Comparison of ENCODE assay signal across 1 cellular context in the genomic region with DNA sequence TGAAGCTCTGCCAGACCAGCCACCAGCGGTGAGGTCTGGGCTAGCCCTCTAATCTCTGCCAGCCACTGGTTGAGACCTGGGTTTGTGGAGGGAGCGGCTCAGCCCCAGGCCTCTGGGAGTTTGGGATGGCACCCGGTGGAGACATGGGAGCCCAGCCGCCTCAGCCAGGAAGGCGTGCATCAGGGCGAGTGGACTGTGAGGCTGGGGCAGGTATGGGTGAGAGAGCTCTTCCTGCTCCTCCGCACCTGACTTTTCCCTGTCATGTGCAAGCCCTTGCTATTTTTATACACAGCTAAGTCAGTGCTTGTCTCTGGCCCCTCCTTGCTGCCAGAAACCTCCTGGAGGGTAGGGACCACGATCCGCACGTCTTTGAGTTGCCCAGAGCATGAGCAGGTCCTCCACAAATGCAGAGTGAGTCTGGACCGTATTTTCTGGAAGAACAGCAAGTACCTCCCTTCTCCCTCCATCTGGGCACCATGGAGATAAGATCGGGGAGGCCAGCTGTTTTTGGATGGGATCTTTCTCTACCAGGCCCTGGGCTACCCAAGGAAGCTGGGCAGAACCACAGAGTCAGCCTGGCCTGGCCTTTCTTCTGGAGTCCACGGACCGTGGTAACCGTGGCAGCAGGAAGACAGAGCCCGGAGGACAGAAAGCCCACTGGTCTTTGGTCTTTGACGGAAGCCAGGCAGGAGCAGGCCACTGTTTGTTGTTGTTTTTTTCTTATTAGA.
TF ChIP-seq lines count a peak whose summit lies in the region.

No MANE protein-coding gene starts in this region.

TF ChIP-seq in HepG2, 621 proteins besides CTCF, POLR2A, EP300 and RAD21:
- TF ChIP-seq, protein P1, sequence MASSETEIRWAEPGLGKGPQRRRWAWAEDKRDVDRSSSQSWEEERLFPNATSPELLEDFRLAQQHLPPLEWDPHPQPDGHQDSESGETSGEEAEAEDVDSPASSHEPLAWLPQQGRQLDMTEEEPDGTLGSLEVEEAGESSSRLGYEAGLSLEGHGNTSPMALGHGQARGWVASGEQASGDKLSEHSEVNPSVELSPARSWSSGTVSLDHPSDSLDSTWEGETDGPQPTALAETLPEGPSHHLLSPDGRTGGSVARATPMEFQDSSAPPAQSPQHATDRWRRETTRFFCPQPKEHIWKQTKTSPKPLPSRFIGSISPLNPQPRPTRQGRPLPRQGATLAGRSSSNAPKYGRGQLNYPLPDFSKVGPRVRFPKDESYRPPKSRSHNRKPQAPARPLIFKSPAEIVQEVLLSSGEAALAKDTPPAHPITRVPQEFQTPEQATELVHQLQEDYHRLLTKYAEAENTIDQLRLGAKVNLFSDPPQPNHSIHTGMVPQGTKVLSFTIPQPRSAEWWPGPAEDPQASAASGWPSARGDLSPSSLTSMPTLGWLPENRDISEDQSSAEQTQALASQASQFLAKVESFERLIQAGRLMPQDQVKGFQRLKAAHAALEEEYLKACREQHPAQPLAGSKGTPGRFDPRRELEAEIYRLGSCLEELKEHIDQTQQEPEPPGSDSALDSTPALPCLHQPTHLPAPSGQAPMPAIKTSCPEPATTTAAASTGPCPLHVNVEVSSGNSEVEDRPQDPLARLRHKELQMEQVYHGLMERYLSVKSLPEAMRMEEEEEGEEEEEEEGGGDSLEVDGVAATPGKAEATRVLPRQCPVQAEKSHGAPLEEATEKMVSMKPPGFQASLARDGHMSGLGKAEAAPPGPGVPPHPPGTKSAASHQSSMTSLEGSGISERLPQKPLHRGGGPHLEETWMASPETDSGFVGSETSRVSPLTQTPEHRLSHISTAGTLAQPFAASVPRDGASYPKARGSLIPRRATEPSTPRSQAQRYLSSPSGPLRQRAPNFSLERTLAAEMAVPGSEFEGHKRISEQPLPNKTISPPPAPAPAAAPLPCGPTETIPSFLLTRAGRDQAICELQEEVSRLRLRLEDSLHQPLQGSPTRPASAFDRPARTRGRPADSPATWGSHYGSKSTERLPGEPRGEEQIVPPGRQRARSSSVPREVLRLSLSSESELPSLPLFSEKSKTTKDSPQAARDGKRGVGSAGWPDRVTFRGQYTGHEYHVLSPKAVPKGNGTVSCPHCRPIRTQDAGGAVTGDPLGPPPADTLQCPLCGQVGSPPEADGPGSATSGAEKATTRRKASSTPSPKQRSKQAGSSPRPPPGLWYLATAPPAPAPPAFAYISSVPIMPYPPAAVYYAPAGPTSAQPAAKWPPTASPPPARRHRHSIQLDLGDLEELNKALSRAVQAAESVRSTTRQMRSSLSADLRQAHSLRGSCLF (CRISPR knock-in tag; IDR thresholded peaks at IDR 0.05; ENCODE audit: borderline replicate concordance): no peak
- TF ChIP-seq, protein P2, sequence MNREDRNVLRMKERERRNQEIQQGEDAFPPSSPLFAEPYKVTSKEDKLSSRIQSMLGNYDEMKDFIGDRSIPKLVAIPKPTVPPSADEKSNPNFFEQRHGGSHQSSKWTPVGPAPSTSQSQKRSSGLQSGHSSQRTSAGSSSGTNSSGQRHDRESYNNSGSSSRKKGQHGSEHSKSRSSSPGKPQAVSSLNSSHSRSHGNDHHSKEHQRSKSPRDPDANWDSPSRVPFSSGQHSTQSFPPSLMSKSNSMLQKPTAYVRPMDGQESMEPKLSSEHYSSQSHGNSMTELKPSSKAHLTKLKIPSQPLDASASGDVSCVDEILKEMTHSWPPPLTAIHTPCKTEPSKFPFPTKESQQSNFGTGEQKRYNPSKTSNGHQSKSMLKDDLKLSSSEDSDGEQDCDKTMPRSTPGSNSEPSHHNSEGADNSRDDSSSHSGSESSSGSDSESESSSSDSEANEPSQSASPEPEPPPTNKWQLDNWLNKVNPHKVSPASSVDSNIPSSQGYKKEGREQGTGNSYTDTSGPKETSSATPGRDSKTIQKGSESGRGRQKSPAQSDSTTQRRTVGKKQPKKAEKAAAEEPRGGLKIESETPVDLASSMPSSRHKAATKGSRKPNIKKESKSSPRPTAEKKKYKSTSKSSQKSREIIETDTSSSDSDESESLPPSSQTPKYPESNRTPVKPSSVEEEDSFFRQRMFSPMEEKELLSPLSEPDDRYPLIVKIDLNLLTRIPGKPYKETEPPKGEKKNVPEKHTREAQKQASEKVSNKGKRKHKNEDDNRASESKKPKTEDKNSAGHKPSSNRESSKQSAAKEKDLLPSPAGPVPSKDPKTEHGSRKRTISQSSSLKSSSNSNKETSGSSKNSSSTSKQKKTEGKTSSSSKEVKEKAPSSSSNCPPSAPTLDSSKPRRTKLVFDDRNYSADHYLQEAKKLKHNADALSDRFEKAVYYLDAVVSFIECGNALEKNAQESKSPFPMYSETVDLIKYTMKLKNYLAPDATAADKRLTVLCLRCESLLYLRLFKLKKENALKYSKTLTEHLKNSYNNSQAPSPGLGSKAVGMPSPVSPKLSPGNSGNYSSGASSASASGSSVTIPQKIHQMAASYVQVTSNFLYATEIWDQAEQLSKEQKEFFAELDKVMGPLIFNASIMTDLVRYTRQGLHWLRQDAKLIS (CRISPR knock-in tag; IDR thresholded peaks at IDR 0.05): no peak
- TF ChIP-seq, protein P3, sequence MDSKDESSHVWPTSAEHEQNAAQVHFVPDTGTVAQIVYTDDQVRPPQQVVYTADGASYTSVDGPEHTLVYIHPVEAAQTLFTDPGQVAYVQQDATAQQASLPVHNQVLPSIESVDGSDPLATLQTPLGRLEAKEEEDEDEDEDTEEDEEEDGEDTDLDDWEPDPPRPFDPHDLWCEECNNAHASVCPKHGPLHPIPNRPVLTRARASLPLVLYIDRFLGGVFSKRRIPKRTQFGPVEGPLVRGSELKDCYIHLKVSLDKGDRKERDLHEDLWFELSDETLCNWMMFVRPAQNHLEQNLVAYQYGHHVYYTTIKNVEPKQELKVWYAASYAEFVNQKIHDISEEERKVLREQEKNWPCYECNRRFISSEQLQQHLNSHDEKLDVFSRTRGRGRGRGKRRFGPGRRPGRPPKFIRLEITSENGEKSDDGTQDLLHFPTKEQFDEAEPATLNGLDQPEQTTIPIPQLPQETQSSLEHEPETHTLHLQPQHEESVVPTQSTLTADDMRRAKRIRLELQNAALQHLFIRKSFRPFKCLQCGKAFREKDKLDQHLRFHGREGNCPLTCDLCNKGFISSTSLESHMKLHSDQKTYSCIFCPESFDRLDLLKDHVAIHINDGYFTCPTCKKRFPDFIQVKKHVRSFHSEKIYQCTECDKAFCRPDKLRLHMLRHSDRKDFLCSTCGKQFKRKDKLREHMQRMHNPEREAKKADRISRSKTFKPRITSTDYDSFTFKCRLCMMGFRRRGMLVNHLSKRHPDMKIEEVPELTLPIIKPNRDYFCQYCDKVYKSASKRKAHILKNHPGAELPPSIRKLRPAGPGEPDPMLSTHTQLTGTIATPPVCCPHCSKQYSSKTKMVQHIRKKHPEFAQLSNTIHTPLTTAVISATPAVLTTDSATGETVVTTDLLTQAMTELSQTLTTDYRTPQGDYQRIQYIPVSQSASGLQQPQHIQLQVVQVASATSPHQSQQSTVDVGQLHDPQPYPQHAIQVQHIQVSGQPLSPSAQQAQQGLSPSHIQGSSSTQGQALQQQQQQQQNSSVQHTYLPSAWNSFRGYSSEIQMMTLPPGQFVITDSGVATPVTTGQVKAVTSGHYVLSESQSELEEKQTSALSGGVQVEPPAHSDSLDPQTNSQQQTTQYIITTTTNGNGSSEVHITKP (CRISPR knock-in tag; IDR thresholded peaks at IDR 0.05; ENCODE audit: low read depth): no peak
- TF ChIP-seq CCAR2 (optimal IDR thresholded peaks at IDR 0.05; ENCODE audit: low read depth, low read length) (no peak), ZNF451 (CRISPR knock-in tag; IDR thresholded peaks at IDR 0.05) (no peak), KMT2A (CRISPR knock-in tag; IDR thresholded peaks at IDR 0.05) (no peak), SIN3A (IDR thresholded peaks at IDR 0.05; ENCODE audit: borderline replicate concordance, low read depth, low read length) (no peak), ZSCAN25 (CRISPR knock-in tag; IDR thresholded peaks at IDR 0.05) (no peak), IRX3 (CRISPR knock-in tag; IDR thresholded peaks at IDR 0.05; ENCODE audit: borderline replicate concordance, low read depth) (no peak), IRF2 (CRISPR knock-in tag; IDR thresholded peaks at IDR 0.05) (no peak), ZNF572 (CRISPR knock-in tag; IDR thresholded peaks at IDR 0.05) (no peak), ZNF614 (CRISPR knock-in tag; IDR thresholded peaks at IDR 0.05; ENCODE audit: borderline replicate concordance) (no peak)
- TF ChIP-seq, protein P4, sequence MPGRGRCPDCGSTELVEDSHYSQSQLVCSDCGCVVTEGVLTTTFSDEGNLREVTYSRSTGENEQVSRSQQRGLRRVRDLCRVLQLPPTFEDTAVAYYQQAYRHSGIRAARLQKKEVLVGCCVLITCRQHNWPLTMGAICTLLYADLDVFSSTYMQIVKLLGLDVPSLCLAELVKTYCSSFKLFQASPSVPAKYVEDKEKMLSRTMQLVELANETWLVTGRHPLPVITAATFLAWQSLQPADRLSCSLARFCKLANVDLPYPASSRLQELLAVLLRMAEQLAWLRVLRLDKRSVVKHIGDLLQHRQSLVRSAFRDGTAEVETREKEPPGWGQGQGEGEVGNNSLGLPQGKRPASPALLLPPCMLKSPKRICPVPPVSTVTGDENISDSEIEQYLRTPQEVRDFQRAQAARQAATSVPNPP (CRISPR knock-in tag; IDR thresholded peaks at IDR 0.05): no peak
- TF ChIP-seq, protein P5, sequence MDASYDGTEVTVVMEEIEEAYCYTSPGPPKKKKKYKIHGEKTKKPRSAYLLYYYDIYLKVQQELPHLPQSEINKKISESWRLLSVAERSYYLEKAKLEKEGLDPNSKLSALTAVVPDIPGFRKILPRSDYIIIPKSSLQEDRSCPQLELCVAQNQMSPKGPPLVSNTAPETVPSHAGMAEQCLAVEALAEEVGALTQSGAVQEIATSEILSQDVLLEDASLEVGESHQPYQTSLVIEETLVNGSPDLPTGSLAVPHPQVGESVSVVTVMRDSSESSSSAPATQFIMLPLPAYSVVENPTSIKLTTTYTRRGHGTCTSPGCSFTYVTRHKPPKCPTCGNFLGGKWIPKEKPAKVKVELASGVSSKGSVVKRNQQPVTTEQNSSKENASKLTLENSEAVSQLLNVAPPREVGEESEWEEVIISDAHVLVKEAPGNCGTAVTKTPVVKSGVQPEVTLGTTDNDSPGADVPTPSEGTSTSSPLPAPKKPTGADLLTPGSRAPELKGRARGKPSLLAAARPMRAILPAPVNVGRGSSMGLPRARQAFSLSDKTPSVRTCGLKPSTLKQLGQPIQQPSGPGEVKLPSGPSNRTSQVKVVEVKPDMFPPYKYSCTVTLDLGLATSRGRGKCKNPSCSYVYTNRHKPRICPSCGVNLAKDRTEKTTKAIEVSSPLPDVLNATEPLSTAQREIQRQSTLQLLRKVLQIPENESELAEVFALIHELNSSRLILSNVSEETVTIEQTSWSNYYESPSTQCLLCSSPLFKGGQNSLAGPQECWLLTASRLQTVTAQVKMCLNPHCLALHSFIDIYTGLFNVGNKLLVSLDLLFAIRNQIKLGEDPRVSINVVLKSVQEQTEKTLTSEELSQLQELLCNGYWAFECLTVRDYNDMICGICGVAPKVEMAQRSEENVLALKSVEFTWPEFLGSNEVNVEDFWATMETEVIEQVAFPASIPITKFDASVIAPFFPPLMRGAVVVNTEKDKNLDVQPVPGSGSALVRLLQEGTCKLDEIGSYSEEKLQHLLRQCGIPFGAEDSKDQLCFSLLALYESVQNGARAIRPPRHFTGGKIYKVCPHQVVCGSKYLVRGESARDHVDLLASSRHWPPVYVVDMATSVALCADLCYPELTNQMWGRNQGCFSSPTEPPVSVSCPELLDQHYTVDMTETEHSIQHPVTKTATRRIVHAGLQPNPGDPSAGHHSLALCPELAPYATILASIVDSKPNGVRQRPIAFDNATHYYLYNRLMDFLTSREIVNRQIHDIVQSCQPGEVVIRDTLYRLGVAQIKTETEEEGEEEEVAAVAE (CRISPR knock-in tag; IDR thresholded peaks at IDR 0.05; ENCODE audit: borderline replicate concordance): no peak
